ENCODE assay signal across 1 cellular context in genomic region chr10:92756233-92757065, GRCh38.
TF ChIP-seq lines count a peak whose summit lies in the region.

No MANE protein-coding gene starts in this region.

TF ChIP-seq in GM12878, 131 proteins besides CTCF, POLR2A, EP300 and RAD21 (continued from another document and continues in another):
- TF ChIP-seq IRF5 (IDR thresholded peaks at IDR 0.05; ENCODE audit: borderline replicate concordance) (no peak), SREBF2 (IDR thresholded peaks at IDR 0.05; ENCODE audit: low read length) (no peak), BCLAF1 (IDR thresholded peaks at IDR 0.05) (no peak), NFYA (IDR thresholded peaks at IDR 0.05; ENCODE audit: borderline replicate concordance, low read depth, low read length) (no peak), BMI1 (IDR thresholded peaks at IDR 0.05; ENCODE audit: borderline replicate concordance) (peak; percentile 59; the same call in 1 of the 2 replicates), MEF2A (IDR thresholded peaks at IDR 0.05; ENCODE audit: insufficient read depth, low read depth, low read length) (peak; percentile 97), SP1 (IDR thresholded peaks at IDR 0.05; ENCODE audit: low read depth, low read length) (peak; percentile 12), CHD2 (IDR thresholded peaks at IDR 0.05; ENCODE audit: borderline replicate concordance, low read depth, low read length) (peak; percentile 79), PAX8 (IDR thresholded peaks at IDR 0.05) (no peak), MLLT1 (IDR thresholded peaks at IDR 0.05) (peak; percentile 72; the same call in 1 of the 2 replicates), CHD1 (IDR thresholded peaks at IDR 0.05; ENCODE audit: low read depth, low read length) (0 out of 2 replicates have a peak, but pooled peaks have one; percentile 69), HDGF (IDR thresholded peaks at IDR 0.05) (0 out of 2 replicates have a peak, but pooled peaks have one; percentile 16), NBN (IDR thresholded peaks at IDR 0.05) (no peak), ZNF622 (IDR thresholded peaks at IDR 0.05) (no peak), YBX1 (IDR thresholded peaks at IDR 0.05) (no peak), IKZF1 (conservative IDR thresholded peaks at IDR 0.05) (peak; percentile 93), CHD4 (IDR thresholded peaks at IDR 0.05) (no peak), POLR2AphosphoS5 (IDR thresholded peaks at IDR 0.05; ENCODE audit: low read length) (no peak), ELK1 (IDR thresholded peaks at IDR 0.05; ENCODE audit: low read depth, low read length) (no peak), NRF1 (conservative IDR thresholded peaks at IDR 0.05; ENCODE audit: low read depth, low read length) (no peak), MAX (IDR thresholded peaks at IDR 0.05; ENCODE audit: low read depth, low read length) (no peak; the same call in 1 of the 2 replicates), STAT1 (conservative IDR thresholded peaks at IDR 0.05) (no peak), RCOR1 (conservative IDR thresholded peaks at IDR 0.05; ENCODE audit: low read depth, low read length) (peak; percentile 83; the same call in 1 of the 2 replicates), E4F1 (IDR thresholded peaks at IDR 0.05; ENCODE audit: borderline replicate concordance, partially characterized antibody) (no peak), HCFC1 (IDR thresholded peaks at IDR 0.05; ENCODE audit: low read length) (no peak), CEBPB (IDR thresholded peaks at IDR 0.05; ENCODE audit: borderline replicate concordance in 1 of 2, low read depth in 2 of 2, low read length in 2 of 2) (peak in 1 of 2 experiments; percentile 60; a peak in 2 of 4 replicates), ZNF217 (IDR thresholded peaks at IDR 0.05) (peak; percentile 97), RELB (IDR thresholded peaks at IDR 0.05; ENCODE audit: low read depth) (peak; percentile 86), NR2F1 (conservative IDR thresholded peaks at IDR 0.05) (peak; percentile 76), PAX5 (IDR thresholded peaks at IDR 0.05; ENCODE audit: borderline replicate concordance, low read depth, low read length) (peak; percentile 98), NKRF (conservative IDR thresholded peaks at IDR 0.05) (no peak), SPI1 (IDR thresholded peaks at IDR 0.05; ENCODE audit: borderline replicate concordance, insufficient read depth, low read depth, low read length) (peak; percentile 98), NFXL1 (IDR thresholded peaks at IDR 0.05; ENCODE audit: borderline replicate concordance) (no peak), IKZF2 (IDR thresholded peaks at IDR 0.05) (peak; percentile 88 to 93), EZH2 (IDR thresholded peaks at IDR 0.05; ENCODE audit: borderline replicate concordance, control insufficient read depth, low read depth, low read length) (no peak), STAT3 (IDR thresholded peaks at IDR 0.05; ENCODE audit: low read depth, low read length) (peak; percentile 37; the same call in 1 of the 2 replicates), PBX3 (IDR thresholded peaks at IDR 0.05; ENCODE audit: insufficient replicate concordance, low read depth, low read length) (no peak), SMAD5 (IDR thresholded peaks at IDR 0.05; ENCODE audit: low read depth) (no peak), DPF2 (IDR thresholded peaks at IDR 0.05) (peak; percentile 92), NR2C2 (IDR thresholded peaks at IDR 0.05; ENCODE audit: borderline replicate concordance, control insufficient read depth, insufficient read length, low read depth) (no peak), ZNF384 (IDR thresholded peaks at IDR 0.05; ENCODE audit: borderline replicate concordance, low read depth, low read length) (no peak), MYC (IDR thresholded peaks at IDR 0.05; ENCODE audit: insufficient read depth, insufficient read length, insufficient replicate concordance, low read length, severe bottlenecking) (no peak), EGR1 (IDR thresholded peaks at IDR 0.05; ENCODE audit: borderline replicate concordance in 1 of 2, low read depth in 2 of 2, low read length in 2 of 2) (no peak), LARP7 (IDR thresholded peaks at IDR 0.05) (no peak), KAT2A (conservative IDR thresholded peaks at IDR 0.05; ENCODE audit: control insufficient read depth, low read depth, low read length) (no peak), PML (IDR thresholded peaks at IDR 0.05; ENCODE audit: low read length) (peak; percentile 53; the same call in 1 of the 2 replicates), FOXM1 (IDR thresholded peaks at IDR 0.05; ENCODE audit: low read depth, low read length) (peak; percentile 91; the same call in 1 of the 2 replicates), ZBTB11 (CRISPR knock-in tag; IDR thresholded peaks at IDR 0.05) (no peak)
